8 cellular contexts compared by ENCODE assay signal in the genomic region with DNA sequence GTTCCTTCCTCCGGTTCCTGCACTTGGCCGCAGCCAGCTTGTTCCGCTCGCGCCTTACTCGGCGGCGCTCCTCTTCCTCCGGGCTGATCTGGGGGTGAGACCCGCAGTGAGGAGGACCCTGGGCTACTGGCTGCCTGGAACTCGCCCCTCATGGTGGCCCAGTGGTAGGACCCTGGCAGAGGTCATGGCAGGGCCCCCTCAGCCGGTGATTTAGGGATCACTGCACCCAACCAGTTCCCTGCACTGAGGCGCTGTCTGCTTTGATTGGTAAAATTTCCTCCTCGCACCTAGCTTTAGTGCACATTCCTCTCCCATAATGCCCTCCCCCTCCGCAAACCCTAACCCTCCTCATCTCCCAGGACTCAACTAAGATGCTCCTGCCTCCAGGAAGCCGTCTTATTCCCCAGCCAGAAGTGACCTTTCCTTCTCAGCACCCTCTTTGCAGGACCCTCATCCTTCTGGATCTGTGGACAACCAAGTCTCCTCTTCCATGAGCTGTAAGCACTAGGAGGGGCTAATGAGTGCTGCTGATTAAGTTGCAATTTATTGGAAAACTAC. TPM values are rescaled to one million over a fixed set of nuclear protein-coding genes. Genes with fewer than 3 reads are reported as not detected.
DNase-seq lines count a peak whose midpoint lies in the region; ATAC-seq, FAIRE-seq and TF ChIP-seq lines count a peak whose summit lies in the region.

No MANE protein-coding gene starts in this region.

- peak overlapping the region; percentile 80 for H3K27ac Mint-ChIP-seq in osteocyte (ENCODE audit: unreplicated experiment)

- H3K4me1 ChIP-seq in PC-9 (replicated peaks; ENCODE audit: insufficient read depth) = peaks cover 44% of the 10 kb centered on the region
- peaks cover 30% of the 10 kb centered on the region for H3K4me1 ChIP-seq in hepatocyte (ENCODE audit: insufficient read depth)

- peaks cover 27% of the 10 kb centered on the region for H3K36me3 ChIP-seq in PC-9 (ENCODE audit: low read depth)
- H3K36me3 ChIP-seq in hepatocyte (replicated peaks; ENCODE audit: insufficient read depth, low read depth) = no peaks in the 10 kb centered on the region

- H3K36me3 Mint-ChIP-seq in osteocyte (ENCODE audit: unreplicated experiment) = peaks cover 8% of the 10 kb centered on the region

- WGBS in hepatocyte (ENCODE audit: low lambda C conversion rate, missing lambda C conversion rate) = 97% methylated on average over 16 of the region's 16 CpGs

- H3K27ac ChIP-seq in PC-9 (no peak overlapping the region), cingulate gyrus (ENCODE audit: low read depth, low read length) (peak overlapping the region; percentile 87), hepatocyte (no peak overlapping the region)

- H3K79me2 ChIP-seq in PC-9 (ENCODE audit: low read depth) (peaks cover 77% of the 10 kb centered on the region), hepatocyte (peaks cover 8% of the 10 kb centered on the region)

- BruUV-seq in PC-9 (replicated peaks; lab: Mats Ljungman, UMichigan) = no TSS peak

- ATAC-seq in GM18498 (IDR thresholded peaks at IDR 0.05; ENCODE audit: unreplicated experiment) = no peak

- peaks cover 64% of the 10 kb centered on the region for H3K4me1 Mint-ChIP-seq in osteocyte (ENCODE audit: unreplicated experiment)

- no peaks in the 10 kb centered on the region for H3K9me3 Mint-ChIP-seq in osteocyte (ENCODE audit: unreplicated experiment)

- no peak overlapping the region for H3K4me3 Mint-ChIP-seq in osteocyte (ENCODE audit: unreplicated experiment)

- H3K27me3 Mint-ChIP-seq in osteocyte (ENCODE audit: unreplicated experiment) = no peaks in the 10 kb centered on the region

- POLR2A ChIA-PET in PC-9 (lab: Charles Lee; ENCODE audit: unreplicated experiment) = interaction anchor here (0.6 kb wide), 1 partner anchor 784 kb away, joined by 4 read pairs; a partner anchor contains a TSS

- FAIRE-seq in urothelium cell line (lab: Jason Lieb, UNC) = no peak

- CTCF ChIA-PET in PC-9 (lab: Charles Lee) = no interaction called here

- H3K4me3 ChIP-seq in PC-9 (no peak overlapping the region), hepatocyte (no peak overlapping the region)

- H3K27me3 ChIP-seq in PC-9 (ENCODE audit: insufficient read depth, low read depth) = no peaks in the 10 kb centered on the region
- H3K27me3 ChIP-seq in hepatocyte = peaks cover 9% of the 10 kb centered on the region

- intact Hi-C loops in PC-9 (cut with micrococcal nuclease; ENCODE audit: unreplicated experiment) = no loop called here

- peaks cover 55% of the 10 kb centered on the region for H4K20me1 ChIP-seq in PC-9 (ENCODE audit: insufficient read depth)
- no peaks in the 10 kb centered on the region for H4K20me1 ChIP-seq in hepatocyte (ENCODE audit: insufficient read depth, poor library complexity, severe bottlenecking)

- DNase-seq in GDM1 (lab: John Stamatoyannopoulos, UW) = peak; percentile 72
- no peak for DNase-seq in PC-9
- no peak for DNase-seq in osteocyte (ENCODE audit: extremely low spot score, unreplicated experiment)
- DNase-seq in urothelium cell line (ENCODE audit: low spot score) = no peak
- no peak for DNase-seq in NCI-H526 treated with DMSO at 0.1 percent for 48 hours (lab: John Stamatoyannopoulos, UW)
- no peak for DNase-seq in hepatocyte (ENCODE audit: low spot score)

- H3K9me2 ChIP-seq in PC-9 (ENCODE audit: insufficient read depth) (no peaks in the 10 kb centered on the region), hepatocyte (replicated peaks; ENCODE audit: insufficient read depth) (no peaks in the 10 kb centered on the region)

- H3K4me2 ChIP-seq in PC-9 = 0 out of 2 replicates have a peak overlapping the region, but pooled peaks have one; percentile 16
- no peak overlapping the region for H3K4me2 ChIP-seq in hepatocyte

- H3K9me3 ChIP-seq in PC-9 (ENCODE audit: insufficient read depth, low read depth) (no peaks in the 10 kb centered on the region), hepatocyte (ENCODE audit: low read depth) (no peaks in the 10 kb centered on the region)

- H2AFZ ChIP-seq in PC-9 = no peak overlapping the region
- H2AFZ ChIP-seq in hepatocyte = no peak overlapping the region

- H3F3A ChIP-seq in PC-9 (ENCODE audit: insufficient read depth, low read depth) = peaks cover 94% of the 10 kb centered on the region

- TF ChIP-seq CTCF in PC-9 (conservative IDR thresholded peaks at IDR 0.05) (no peak), osteocyte (IDR thresholded peaks at IDR 0.05) (no peak), hepatocyte (IDR thresholded peaks at IDR 0.05; ENCODE audit: poor library complexity) (no peak)

RNA-seq across cellular contexts. Expression of a gene that starts 3.6 kb away (rescaled TPM):
- total RNA-seq in PC-9 (2021) (45.0 and 95.0 TPM in 2 replicates), osteocyte (35.2 and 39.0 TPM in 2 replicates), hepatocyte (15.1 and 21.5 TPM in 2 replicates)
- polyA plus RNA-seq in hepatocyte = 38.2 and 41.6 TPM in 2 replicates

RNA-seq across cellular contexts. Expression of a gene that starts 5.8 kb away (rescaled TPM):
- total RNA-seq in PC-9 (2021) = 105 and 141 TPM in 2 replicates
- total RNA-seq in osteocyte = 92.4 and 92.8 TPM in 2 replicates
- 72.6 and 74.9 TPM in 2 replicates for total RNA-seq in hepatocyte
- 93.6 and 101 TPM in 2 replicates for polyA plus RNA-seq in hepatocyte

RNA-seq across cellular contexts. Expression of a gene that starts 6.1 kb away (rescaled TPM):
- 58.8 and 69.9 TPM in 2 replicates for total RNA-seq in PC-9 (2021)
- total RNA-seq in osteocyte = 37.2 and 38.0 TPM in 2 replicates
- 4.5 and 4.7 TPM in 2 replicates for total RNA-seq in hepatocyte
- 16.5 and 20.1 TPM in 2 replicates for polyA plus RNA-seq in hepatocyte

RNA-seq across cellular contexts. Expression of a gene that starts 14.5 kb away (rescaled TPM):
- total RNA-seq in PC-9 (2021) (not detected in 2 replicates), osteocyte (not detected in 2 replicates), hepatocyte (not detected in 2 replicates)
- polyA plus RNA-seq in hepatocyte = 0.15 and 0.56 TPM in 2 replicates

RNA-seq across cellular contexts. Expression of a gene that starts 21.5 kb away (rescaled TPM):
- 18.1 and 32.3 TPM in 2 replicates for total RNA-seq in PC-9 (2021)
- total RNA-seq in osteocyte = 130 and 131 TPM in 2 replicates
- 65.2 and 69.7 TPM in 2 replicates for total RNA-seq in hepatocyte
- 197 and 230 TPM in 2 replicates for polyA plus RNA-seq in hepatocyte
